1 cellular context compared by ENCODE assay signal in genomic region chr7:73354196-73354595, GRCh38.
A peak's percentile ranks its signal among the peaks of the same experiment; 100 is the strongest.
TF ChIP-seq lines count a peak whose summit lies in the region.

No MANE protein-coding gene starts in this region.

TF ChIP-seq in HepG2, 621 proteins besides CTCF, POLR2A, EP300 and RAD21:
- TF ChIP-seq MAX (IDR thresholded peaks at IDR 0.05) (0 out of 2 replicates have a peak, but pooled peaks have one; percentile 31), ZNF333 (CRISPR knock-in tag; IDR thresholded peaks at IDR 0.05; ENCODE audit: borderline replicate concordance) (no peak), ZHX1 (CRISPR knock-in tag; IDR thresholded peaks at IDR 0.05; ENCODE audit: low read depth) (no peak), ZNF740 (CRISPR knock-in tag; IDR thresholded peaks at IDR 0.05) (no peak; the same call in 1 of the 2 replicates), ZNF687 (CRISPR knock-in tag; IDR thresholded peaks at IDR 0.05) (peak; percentile 57; the same call in 1 of the 2 replicates), ZNF891 (CRISPR knock-in tag; IDR thresholded peaks at IDR 0.05) (0 out of 2 replicates have a peak, but pooled peaks have one; percentile 30), ZNF747 (CRISPR knock-in tag; IDR thresholded peaks at IDR 0.05; ENCODE audit: borderline replicate concordance) (no peak), DMAP1 (CRISPR knock-in tag; IDR thresholded peaks at IDR 0.05) (no peak), ZNF563 (CRISPR knock-in tag; IDR thresholded peaks at IDR 0.05) (no peak), ZNF263 (CRISPR knock-in tag; IDR thresholded peaks at IDR 0.05) (peak; percentile 82), REL (CRISPR knock-in tag; conservative IDR thresholded peaks at IDR 0.05) (no peak), RBAK (CRISPR knock-in tag; IDR thresholded peaks at IDR 0.05) (peak; percentile 97), KAT2B (IDR thresholded peaks at IDR 0.05; ENCODE audit: borderline replicate concordance, low read depth, low read length) (no peak), ZNF124 (CRISPR knock-in tag; IDR thresholded peaks at IDR 0.05) (no peak), MNT (IDR thresholded peaks at IDR 0.05) (peak; percentile 11; the same call in 1 of the 2 replicates), NFKBIZ (CRISPR knock-in tag; IDR thresholded peaks at IDR 0.05) (no peak), TFDP1 (CRISPR knock-in tag; IDR thresholded peaks at IDR 0.05; ENCODE audit: borderline replicate concordance) (0 out of 2 replicates have a peak, but pooled peaks have one; percentile 18), NCOA2 (CRISPR knock-in tag; IDR thresholded peaks at IDR 0.05) (no peak), NR2F6 (IDR thresholded peaks at IDR 0.05) (no peak), NR2F6 (CRISPR knock-in tag; IDR thresholded peaks at IDR 0.05) (no peak), ZNF770 (CRISPR knock-in tag; IDR thresholded peaks at IDR 0.05) (0 out of 2 replicates have a peak, but pooled peaks have one; percentile 1)
TF ChIP-seq in HepG2: peak in this region for 8.
